In genomic region chr6:73252703-73253102, GRCh38 we compare ENCODE assay signal across 2 cellular contexts.
TF ChIP-seq lines count a peak whose summit lies in the region.

No MANE protein-coding gene starts in this region.

TF ChIP-seq in GM12878, 131 proteins besides CTCF, POLR2A, EP300 and RAD21:
- no peak for TF ChIP-seq BCL11A (IDR thresholded peaks at IDR 0.05; ENCODE audit: low read depth, low read length)
- no peak for TF ChIP-seq GABPA (IDR thresholded peaks at IDR 0.05; ENCODE audit: low read depth)
- TF ChIP-seq ZBTB40 (IDR thresholded peaks at IDR 0.05; ENCODE audit: borderline replicate concordance), result peak; percentile 58; the same call in 1 of the 2 replicates
- TF ChIP-seq DPF2 (IDR thresholded peaks at IDR 0.05), result no peak

TF ChIP-seq in K562, 482 proteins besides CTCF, POLR2A, EP300 and RAD21:
- peak; percentile 89 for TF ChIP-seq ZBTB40 (IDR thresholded peaks at IDR 0.05)
- TF ChIP-seq ZBTB40 (CRISPR knock-in tag; IDR thresholded peaks at IDR 0.05), result peak; percentile 55; the same call in 1 of the 2 replicates
- no peak for TF ChIP-seq MLX (CRISPR knock-in tag; conservative IDR thresholded peaks at IDR 0.05)
